ENCODE assay signal across 8 cellular contexts in the genomic region with DNA sequence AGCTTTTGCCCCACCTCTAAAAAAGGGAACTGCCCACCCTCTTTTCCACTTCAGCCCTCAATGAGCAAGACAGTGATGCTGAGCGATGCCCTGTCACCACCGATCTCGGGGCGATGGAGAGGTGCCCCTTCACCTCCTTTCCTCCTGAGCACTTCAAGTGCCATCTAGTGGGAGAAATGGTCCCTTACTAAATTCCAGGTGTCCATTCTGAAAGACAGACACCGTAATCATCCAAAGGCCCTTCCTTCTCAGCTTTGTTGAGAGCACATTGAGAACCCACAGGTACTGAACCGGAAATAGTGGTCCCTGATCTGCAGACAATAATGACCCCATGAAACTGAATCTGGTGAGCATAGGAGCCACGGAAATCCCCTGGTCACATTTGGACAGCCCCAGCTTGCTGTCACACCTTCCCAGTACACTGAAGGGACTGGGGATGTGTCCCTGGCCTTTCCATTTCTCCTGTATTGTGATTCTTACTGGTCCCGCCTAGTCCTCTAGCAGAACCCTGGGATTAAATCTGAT. TPM values are rescaled to one million over a fixed set of nuclear protein-coding genes. Genes with fewer than 3 reads are reported as not detected.
DNase-seq lines count a peak whose midpoint lies in the region; ATAC-seq and TF ChIP-seq lines count a peak whose summit lies in the region.

No MANE protein-coding gene starts in this region.

- H3K9me3 Mint-ChIP-seq in activated CD4-positive, alpha-beta memory T cell treated with anti-CD3 and anti-CD28 coated beads for 36 hours = no peaks in the 10 kb centered on the region

- no peak overlapping the region for H3K27ac Mint-ChIP-seq in activated CD4-positive, alpha-beta memory T cell treated with anti-CD3 and anti-CD28 coated beads for 36 hours

- no peaks in the 10 kb centered on the region for H3K27me3 Mint-ChIP-seq in activated CD4-positive, alpha-beta memory T cell treated with anti-CD3 and anti-CD28 coated beads for 36 hours

- peaks cover 35% of the 10 kb centered on the region for H3K4me1 Mint-ChIP-seq in activated CD4-positive, alpha-beta memory T cell treated with anti-CD3 and anti-CD28 coated beads for 36 hours (ENCODE audit: low read depth)

- intact Hi-C loops in activated CD4-positive, alpha-beta memory T cell treated with anti-CD3 and anti-CD28 coated beads for 36 hours (cut with micrococcal nuclease) = loop anchor here (1.0 kb wide), 1 partner anchor 491 kb away; no protein-coding TSS in a partner anchor

- DNase-seq in AG20443 (ENCODE audit: low spot score) = peak; percentile 28
- DNase-seq in NCI-H1105 treated with DMSO at 0.1 percent for 48 hours (lab: John Stamatoyannopoulos, UW) = peak; percentile 32
- DNase-seq in activated CD4-positive, alpha-beta memory T cell treated with anti-CD3 and anti-CD28 coated beads for 36 hours = peak; percentile 63
- DNase-seq in fibroblast of mammary gland (ENCODE audit: low read depth) = peak; percentile 50
- peak; percentile 56 for DNase-seq in retina
- no peak for DNase-seq in ureter (ENCODE audit: low spot score)

- H3K36me3 Mint-ChIP-seq in activated CD4-positive, alpha-beta memory T cell treated with anti-CD3 and anti-CD28 coated beads for 36 hours = peaks cover 3% of the 10 kb centered on the region

- CTCF ChIA-PET in activated CD4-positive, alpha-beta memory T cell treated with anti-CD3 and anti-CD28 coated beads for 36 hours (lab: Charles Lee) = interaction anchor here (0.6 to 6.1 kb wide), 17 partner anchors 10 to 492 kb away, joined by 3 to 37 read pairs (median 4); partner anchors contain the start of gene SPATS2L

- ATAC-seq in GM18502 (IDR thresholded peaks at IDR 0.05; ENCODE audit: poor library complexity, unreplicated experiment) (peak; percentile 84), HG02678 (IDR thresholded peaks at IDR 0.05; ENCODE audit: unreplicated experiment) (peak; percentile 71)

- H3K4me3 ChIP-seq in fibroblast of mammary gland (ENCODE audit: control insufficient read depth, low read depth, low read length) = no peak overlapping the region

- peak; percentile 54 for TF ChIP-seq CTCF in fibroblast of mammary gland (conservative IDR thresholded peaks at IDR 0.05; ENCODE audit: control insufficient read depth, insufficient read depth, low read depth, low read length)

- POLR2A ChIA-PET in activated CD4-positive, alpha-beta memory T cell treated with anti-CD3 and anti-CD28 coated beads for 36 hours (lab: Charles Lee) = interaction anchor here (0.6 to 1.4 kb wide), 2 partner anchors 17 to 790 kb away, joined by 3 to 5 read pairs; no protein-coding TSS in a partner anchor

- H3K4me3 Mint-ChIP-seq in activated CD4-positive, alpha-beta memory T cell treated with anti-CD3 and anti-CD28 coated beads for 36 hours = no peak overlapping the region

RNA-seq across cellular contexts. Expression of gene KCTD18, which starts 38.5 kb away (rescaled TPM):
- total RNA-seq in activated CD4-positive, alpha-beta memory T cell treated with anti-CD3 and anti-CD28 coated beads for 36 hours = 10 to 100 TPM; 13.8 to 14.9 TPM
- 13.8 TPM for total RNA-seq in ureter

RNA-seq across cellular contexts. Expression of gene SGO2, which starts 54.6 kb away (rescaled TPM):
- total RNA-seq in activated CD4-positive, alpha-beta memory T cell treated with anti-CD3 and anti-CD28 coated beads for 36 hours = 10 to 100 TPM; 40.5 to 40.7 TPM
- total RNA-seq in ureter = 1.7 TPM

Comparison
In these comparisons a context has a peak if more than half of its experiments do, and no peak if none do; other contexts are left out.
1. RNA of gene SGO2, which starts 54.6 kb away (total RNA-seq): 40.5 to 40.7 TPM in activated CD4-positive, alpha-beta memory T cell treated with anti-CD3 and anti-CD28 coated beads for 36 hours; 1.7 TPM in ureter (single experiment); every median in the first group is over 10 times any median in the second.